ENCODE assay signal across 1 cellular context in the genomic region with DNA sequence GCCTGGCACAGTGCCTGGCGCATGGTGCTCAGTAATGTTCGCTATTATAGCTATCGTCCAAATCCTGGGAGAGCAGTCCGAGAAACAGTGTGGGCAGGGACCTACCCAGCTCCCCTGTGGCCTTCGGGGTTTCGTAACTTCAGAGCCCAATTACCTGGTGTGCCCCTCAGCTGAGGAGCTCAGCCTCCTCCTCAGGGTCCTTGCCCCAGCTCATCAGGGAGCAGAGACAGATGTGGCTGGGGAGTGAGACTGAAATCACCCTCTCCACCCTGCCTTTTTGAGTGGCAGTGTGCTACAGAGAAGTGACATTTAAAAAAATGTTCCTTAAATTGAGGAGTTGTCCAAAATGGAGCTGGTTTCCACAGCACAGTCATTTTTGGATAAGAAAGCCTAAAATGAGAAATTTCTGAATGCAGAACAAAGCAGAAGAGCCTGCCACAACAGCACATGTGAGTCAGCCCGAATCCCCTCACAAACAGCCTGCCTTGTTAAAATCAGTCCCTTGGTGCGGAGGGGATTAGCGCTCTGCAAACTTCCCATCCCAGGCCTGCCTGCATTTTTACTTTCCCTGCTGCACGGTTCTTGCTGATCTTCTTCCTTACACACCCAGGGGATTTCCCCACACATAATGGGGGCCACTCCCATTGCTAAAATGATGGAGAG.
TF ChIP-seq lines count a peak whose summit lies in the region.

No MANE protein-coding gene starts in this region.

TF ChIP-seq in H1, 55 proteins besides CTCF, POLR2A, EP300 and RAD21:
- TF ChIP-seq ZNF274 (IDR thresholded peaks at IDR 0.05; ENCODE audit: borderline replicate concordance, extremely low read depth, low read length) (no peak), HDAC6 (IDR thresholded peaks at IDR 0.05; ENCODE audit: low read depth, low read length) (no peak), E2F6 (IDR thresholded peaks at IDR 0.05) (no peak), TAF7 (optimal IDR thresholded peaks at IDR 0.05; ENCODE audit: borderline replicate concordance, low read depth, low read length) (no peak), YY1 (IDR thresholded peaks at IDR 0.05; ENCODE audit: low read depth, low read length) (no peak), ATF2 (IDR thresholded peaks at IDR 0.05; ENCODE audit: low read length) (no peak), GABPA (IDR thresholded peaks at IDR 0.05; ENCODE audit: borderline replicate concordance, insufficient read depth, low read length) (no peak), SIRT6 (IDR thresholded peaks at IDR 0.05; ENCODE audit: low read length) (no peak), POU5F1 (IDR thresholded peaks at IDR 0.05; ENCODE audit: low read depth, low read length) (no peak), KDM1A (IDR thresholded peaks at IDR 0.05; ENCODE audit: borderline replicate concordance, low read length) (no peak), KDM4A (IDR thresholded peaks at IDR 0.05; ENCODE audit: low read depth, low read length, severe bottlenecking) (no peak), CEBPB (IDR thresholded peaks at IDR 0.05; ENCODE audit: low read depth, low read length) (no peak), JUN (IDR thresholded peaks at IDR 0.05; ENCODE audit: low read depth, low read length) (no peak), CTBP2 (IDR thresholded peaks at IDR 0.05; ENCODE audit: borderline replicate concordance, insufficient read depth, insufficient read length, low read length) (no peak), POLR2AphosphoS5 (IDR thresholded peaks at IDR 0.05; ENCODE audit: low read depth, low read length) (no peak), BCL11A (IDR thresholded peaks at IDR 0.05; ENCODE audit: low read depth in 2 of 2, low read length in 2 of 2) (no peak), CBX8 (IDR thresholded peaks at IDR 0.05; ENCODE audit: borderline replicate concordance, low read depth, low read length) (no peak), JUND (IDR thresholded peaks at IDR 0.05; ENCODE audit: low read length) (no peak)
- TF ChIP-seq, protein P1, sequence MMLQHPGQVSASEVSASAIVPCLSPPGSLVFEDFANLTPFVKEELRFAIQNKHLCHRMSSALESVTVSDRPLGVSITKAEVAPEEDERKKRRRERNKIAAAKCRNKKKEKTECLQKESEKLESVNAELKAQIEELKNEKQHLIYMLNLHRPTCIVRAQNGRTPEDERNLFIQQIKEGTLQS (IDR thresholded peaks at IDR 0.05; ENCODE audit: insufficient read depth, low read depth, low read length), result no peak
